17 cellular contexts compared by ENCODE assay signal in genomic region chr16:59684911-59685310, GRCh38.
DNase-seq lines count a peak whose midpoint lies in the region; ATAC-seq and TF ChIP-seq lines count a peak whose summit lies in the region.
"Had no signal": no experiment of that assay in that cellular context is flagged by ENCODE, and none has a peak within 500 bp of the region (broad histone marks: within the 10 kb centered on the region; RNA-seq: fewer than 3 reads in every experiment).

No MANE protein-coding gene starts in this region.

- H3K36me3 ChIP-seq in osteoblast (ENCODE audit: insufficient read depth, low read length), result no peaks in the 10 kb centered on the region
- H3K36me3 ChIP-seq in adrenal gland (replicated peaks in 1 of 2), result no peaks in the 10 kb centered on the region

- TF ChIP-seq CTCF in choroid plexus epithelial cell (conservative IDR thresholded peaks at IDR 0.05; ENCODE audit: low read depth, low read length) (no peak), osteoblast (IDR thresholded peaks at IDR 0.05; ENCODE audit: extremely low read depth, low read depth, low read length) (no peak), adrenal gland (IDR thresholded peaks at IDR 0.05) (no peak)

- no peaks in the 10 kb centered on the region for H4K20me1 ChIP-seq in osteoblast (ENCODE audit: insufficient read depth, low read length)

- H3K9me3 ChIP-seq in osteoblast (ENCODE audit: low read depth, low read length), result no peaks in the 10 kb centered on the region
- H3K9me3 ChIP-seq in adrenal gland (replicated peaks in 1 of 3), result no peaks in the 10 kb centered on the region

- peaks cover 9% of the 10 kb centered on the region for H3K4me1 ChIP-seq in osteoblast (ENCODE audit: insufficient read depth, low read length)
- no peaks in the 10 kb centered on the region for H3K4me1 ChIP-seq in adrenal gland (replicated peaks in 1 of 2)

- no peak overlapping the region for H2AFZ ChIP-seq in osteoblast (ENCODE audit: low read length)
- H2AFZ ChIP-seq: PC-9 had no signal

- H3K27me3 ChIP-seq in osteoblast (ENCODE audit: insufficient read depth, low read length) (no peaks in the 10 kb centered on the region), adrenal gland (no peaks in the 10 kb centered on the region)

- intact Hi-C loops in adrenal gland (cut with DNase I), result no loop called here
- intact Hi-C loops in left ventricle myocardium superior (cut with micrococcal nuclease), result no loop called here

- DNase-seq in EH (ENCODE audit: low read depth) (peak; percentile 57), M059J (ENCODE audit: low read depth) (peak; percentile 45), choroid plexus epithelial cell (ENCODE audit: low read depth) (peak; percentile 27), osteoblast (ENCODE audit: insufficient read length, low spot score, missing footprints) (peak; percentile 37), adrenal gland (no peak), SKM-1 (lab: John Stamatoyannopoulos, UW; ENCODE audit: unreplicated experiment) (no peak), left ventricle myocardium superior (no peak)
- DNase-seq: Calu3; CD4-positive, alpha-beta T cell; DMS53; H9; NCI-H1417 treated with DMSO at 0.1 percent for 48 hours; NCI-H1930; NCI-H2171; NCI-H82; PC-9 had no signal

- no peaks in the 10 kb centered on the region for H3K79me2 ChIP-seq in osteoblast (ENCODE audit: insufficient read depth, low read length)

- TF ChIP-seq POLR2A in adrenal gland (IDR thresholded peaks at IDR 0.05), result no peak

- H3K27ac ChIP-seq in osteoblast (ENCODE audit: low read depth, low read length), result no peak overlapping the region
- no peak overlapping the region for H3K27ac ChIP-seq in adrenal gland
- H3K27ac ChIP-seq: PC-9 had no signal

- H3K4me3 ChIP-seq in choroid plexus epithelial cell (ENCODE audit: low read depth, low read length), result no peak overlapping the region
- no peak overlapping the region for H3K4me3 ChIP-seq in osteoblast (ENCODE audit: insufficient read depth, low read length)
- H3K4me3 ChIP-seq in adrenal gland, result no peak overlapping the region
- H3K4me3 ChIP-seq: PC-9 had no signal

- ATAC-seq in HG03175 (IDR thresholded peaks at IDR 0.05; ENCODE audit: unreplicated experiment) (no peak), left ventricle myocardium superior (no peak)

- H3K4me2 ChIP-seq in osteoblast (ENCODE audit: insufficient read depth, low read length), result peak overlapping the region; percentile 17
- H3K4me2 ChIP-seq: PC-9 had no signal

Comparison
In these comparisons a context has a peak if more than half of its experiments do, and no peak if none do; other contexts are left out.
1. DNase-seq: peak in EH (single experiment), M059J (single experiment), choroid plexus epithelial cell (single experiment) and osteoblast (single experiment); none in adrenal gland (0 of 7), SKM-1 (single experiment) and left ventricle myocardium superior (single experiment).